In genomic region chr14:77542349-77543239, GRCh38 we compare ENCODE assay signal across 10 cellular contexts. TPM values are rescaled to one million over a fixed set of nuclear protein-coding genes. Genes with fewer than 3 reads are reported as not detected.
A peak's percentile ranks its signal among the peaks of the same experiment; 100 is the strongest.
DNase-seq lines count a peak whose midpoint lies in the region; FAIRE-seq and TF ChIP-seq lines count a peak whose summit lies in the region.
"Had no signal": no experiment of that assay in that cellular context is flagged by ENCODE, and none has a peak within 500 bp of the region (broad histone marks: within the 10 kb centered on the region; RNA-seq: fewer than 3 reads in every experiment).

No MANE protein-coding gene starts in this region.

- H3K36me3 ChIP-seq in astrocyte (ENCODE audit: insufficient read depth, low read length) (peaks cover 6% of the 10 kb centered on the region), stomach (peaks cover 0 to 52% (median 36%) of the 10 kb centered on the region in 4 donors)

- POLR2A ChIA-PET in activated CD4-positive, alpha-beta T cell treated with anti-CD3 and anti-CD28 coated beads, Interleukin-2, amount 10 ng/mL, durations not matched to agents 7 days and 5 days (lab: Charles Lee): interaction anchor here (0.6 kb wide), 1 partner anchor 23 kb away, joined by 4 read pairs; no protein-coding TSS in a partner anchor

- peak overlapping the region; percentile 28 for H3K4me2 ChIP-seq in astrocyte (ENCODE audit: low read length)

- peak overlapping the region; percentile 7; the same call in 1 of the 2 replicates for H3K27ac ChIP-seq in HL-60 (replicated peaks)
- no peak overlapping the region for H3K27ac ChIP-seq in astrocyte (ENCODE audit: low read depth, low read length)
- H3K27ac ChIP-seq in stomach: peak overlapping the region in 4 of 5 donors; percentile 4 to 62 (median 60)
- H3K27ac ChIP-seq: epithelial cell of prostate had no signal

- H3K27ac Mint-ChIP-seq in astrocyte (ENCODE audit: unreplicated experiment): no peak overlapping the region
- no peak overlapping the region for H3K27ac Mint-ChIP-seq in activated CD4-positive, alpha-beta T cell treated with anti-CD3 and anti-CD28 coated beads, Interleukin-2, amount 10 ng/mL, durations not matched to agents 7 days and 5 days

- H3K4me1 Mint-ChIP-seq in astrocyte (ENCODE audit: low read depth, unreplicated experiment): peaks cover 15% of the 10 kb centered on the region
- H3K4me1 Mint-ChIP-seq in activated CD4-positive, alpha-beta T cell treated with anti-CD3 and anti-CD28 coated beads, Interleukin-2, amount 10 ng/mL, durations not matched to agents 7 days and 5 days: peaks cover 17% of the 10 kb centered on the region

- no peaks in the 10 kb centered on the region for H3K27me3 Mint-ChIP-seq in astrocyte (ENCODE audit: low read depth, unreplicated experiment)
- H3K27me3 Mint-ChIP-seq in activated CD4-positive, alpha-beta T cell treated with anti-CD3 and anti-CD28 coated beads, Interleukin-2, amount 10 ng/mL, durations not matched to agents 7 days and 5 days: no peaks in the 10 kb centered on the region

- no peak for TF ChIP-seq CTCF in HL-60 (IDR thresholded peaks at IDR 0.05; ENCODE audit: insufficient read depth, low read length)
- no peak for TF ChIP-seq CTCF in astrocyte (IDR thresholded peaks at IDR 0.05; ENCODE audit: insufficient read depth, low read depth, low read length)
- no peak for TF ChIP-seq CTCF in stomach (IDR thresholded peaks at IDR 0.05)

- peaks cover 12% of the 10 kb centered on the region for H3K36me3 Mint-ChIP-seq in astrocyte (ENCODE audit: low read depth, unreplicated experiment)
- H3K36me3 Mint-ChIP-seq in activated CD4-positive, alpha-beta T cell treated with anti-CD3 and anti-CD28 coated beads, Interleukin-2, amount 10 ng/mL, durations not matched to agents 7 days and 5 days (ENCODE audit: low read depth): peaks cover 25% of the 10 kb centered on the region

- intact Hi-C loops in stomach (cut with DNase I; ENCODE audit: low total_unique reads): loop anchor here (10.0 kb wide), 1 partner anchor 88 kb away; the partner anchor contains the start of genes AHSA1 and VIPAS39

- H3K9me3 Mint-ChIP-seq in astrocyte (ENCODE audit: unreplicated experiment): no peaks in the 10 kb centered on the region
- H3K9me3 Mint-ChIP-seq in activated CD4-positive, alpha-beta T cell treated with anti-CD3 and anti-CD28 coated beads, Interleukin-2, amount 10 ng/mL, durations not matched to agents 7 days and 5 days: no peaks in the 10 kb centered on the region

- WGBS in stomach, 5 donors: 42 to 52% (median 48%) methylated on average over 11 of the region's 11 CpGs

- peaks cover 10% of the 10 kb centered on the region for H3K4me1 ChIP-seq in astrocyte (ENCODE audit: insufficient read depth, low read length)
- peaks cover 12 to 37% (median 21%) of the 10 kb centered on the region in 4 donors for H3K4me1 ChIP-seq in stomach

- H3K4me3 ChIP-seq in HL-60 (replicated peaks; ENCODE audit: insufficient read depth, low read length): no peak overlapping the region
- H3K4me3 ChIP-seq in astrocyte (ENCODE audit: insufficient read depth, low read depth, low read length): no peak overlapping the region
- H3K4me3 ChIP-seq in stomach: no peak overlapping the region

- H3K9me3 ChIP-seq in astrocyte (ENCODE audit: insufficient read depth, low read depth, low read length): no peaks in the 10 kb centered on the region
- H3K9me3 ChIP-seq in stomach: no peaks in the 10 kb centered on the region

- H3K27me3 ChIP-seq in HL-60 (ENCODE audit: insufficient read depth, poor library complexity, severe bottlenecking) (no peaks in the 10 kb centered on the region), astrocyte (ENCODE audit: insufficient read depth, low read length) (no peaks in the 10 kb centered on the region), stomach (no peaks in the 10 kb centered on the region)

- no peak overlapping the region for H3K4me3 Mint-ChIP-seq in astrocyte (ENCODE audit: unreplicated experiment)
- no peak overlapping the region for H3K4me3 Mint-ChIP-seq in activated CD4-positive, alpha-beta T cell treated with anti-CD3 and anti-CD28 coated beads, Interleukin-2, amount 10 ng/mL, durations not matched to agents 7 days and 5 days

- H2AFZ ChIP-seq in astrocyte (ENCODE audit: low read depth, low read length): no peak overlapping the region

- FAIRE-seq in astrocyte (lab: Jason Lieb, UNC): no peak

- TF ChIP-seq POLR2A in stomach (IDR thresholded peaks at IDR 0.05): no peak

- CTCF ChIA-PET in activated CD4-positive, alpha-beta T cell treated with anti-CD3 and anti-CD28 coated beads, Interleukin-2, amount 10 ng/mL, durations not matched to agents 7 days and 5 days (lab: Charles Lee): interaction anchor here (0.6 to 1.6 kb wide), 4 partner anchors 9 to 160 kb away, joined by 3 to 4 read pairs (median 3); no protein-coding TSS in a partner anchor

- TF ChIP-seq EP300 in stomach (IDR thresholded peaks at IDR 0.05): no peak

- H3K79me2 ChIP-seq in astrocyte (ENCODE audit: insufficient read depth, low read length): peaks cover 5% of the 10 kb centered on the region

- H4K20me1 ChIP-seq in astrocyte (ENCODE audit: insufficient read depth, low read length): peaks cover 14% of the 10 kb centered on the region

- peak overlapping the region; percentile 14 for H3K9ac ChIP-seq in astrocyte (ENCODE audit: low read length)

- no peak for DNase-seq in HL-60 (ENCODE audit: low read depth in 1 of 2, low spot score in 1 of 2)
- DNase-seq in astrocyte (ENCODE audit: low read depth): peak; percentile 21
- DNase-seq in islet precursor cell: peak; percentile 56
- DNase-seq in stomach: no peak
- no peak for DNase-seq in activated T-cell treated with anti-CD3 and anti-CD28 coated beads, Interleukin-2, amount 50 U/mL, for 1 hour
- DNase-seq in activated CD4-positive, alpha-beta T cell treated with anti-CD3 and anti-CD28 coated beads, Interleukin-2, amount 10 ng/mL, durations not matched to agents 7 days and 5 days: no peak
- DNase-seq in NK-92 treated with Interleukin-12 subunit alpha and Interleukin-12 subunit beta, amount 100 ng/mL, for 24 hours (lab: John Stamatoyannopoulos, UW): no peak
- no peak for DNase-seq in stimulated activated naive CD4-positive, alpha-beta T cell treated with Interleukin-2 at 50 U/mL for 16 hours (lab: John Stamatoyannopoulos, UW)
- DNase-seq: NCI-H1092 treated with DMSO at 0.1 percent for 48 hours had no signal

RNA-seq across cellular contexts. Expression of gene ISM2, which starts 44.0 kb away (rescaled TPM):
- 0.39 and 0.50 TPM in 2 replicates for total RNA-seq in astrocyte
- total RNA-seq in stomach: under 1 TPM in 1 of 5 donors, not detected in 4; 0.37 TPM
- polyA plus RNA-seq in stomach: under 1 TPM in 1 of 3 donors, not detected in 2; 0.23 TPM
- total RNA-seq in activated CD4-positive, alpha-beta T cell treated with anti-CD3 and anti-CD28 coated beads, Interleukin-2, amount 10 ng/mL, durations not matched to agents 7 days and 5 days: not detected

Comparison
In these comparisons a context has a peak if more than half of its experiments do, and no peak if none do; other contexts are left out.
1. DNase-seq: peak in astrocyte (single experiment) and islet precursor cell (single experiment); none in HL-60 (0 of 2), stomach (single experiment), activated T-cell treated with anti-CD3 and anti-CD28 coated beads, Interleukin-2, amount 50 U/mL, for 1 hour (single experiment), activated CD4-positive, alpha-beta T cell treated with anti-CD3 and anti-CD28 coated beads, Interleukin-2, amount 10 ng/mL, durations not matched to agents 7 days and 5 days (single experiment), NK-92 treated with Interleukin-12 subunit alpha and Interleukin-12 subunit beta, amount 100 ng/mL, for 24 hours (single experiment) and stimulated activated naive CD4-positive, alpha-beta T cell treated with Interleukin-2 at 50 U/mL for 16 hours (single experiment).